In genomic region chr3:154728285-154728684, GRCh38 we compare ENCODE assay signal across 30 cellular contexts.
"Had no signal": no experiment of that assay in that cellular context is flagged by ENCODE, and none has a peak within 500 bp of the region (broad histone marks: within the 10 kb centered on the region; RNA-seq: fewer than 3 reads in every experiment).

No MANE protein-coding gene starts in this region.

- H3K9me3 ChIP-seq: SJSA1 had no signal

- H3K4me2 ChIP-seq: PC-9 had no signal

- H3K36me3 ChIP-seq: brain microvascular endothelial cell, SJSA1 had no signal

- H3K4me3 Mint-ChIP-seq: activated CD4-positive, alpha-beta T cell treated with anti-CD3 and anti-CD28 coated beads, Interleukin-2, amount 10 ng/mL, durations not matched to agents 24 days and 14 days; activated CD8-positive, alpha-beta T cell treated with anti-CD3 and anti-CD28 coated beads for 36 hours; activated naive CD8-positive, alpha-beta T cell treated with anti-CD3 and anti-CD28 coated beads for 36 hours; activated T-cell treated with anti-CD3 and anti-CD28 coated beads, Interleukin-2, amount 50 U/mL, for 72 hours; activated T-helper 17 cell treated with anti-CD3 and anti-CD28 coated beads, Interleukin-2, amount 50 U/mL, for 72 hours; T-helper 1 cell treated with Interleukin-12 subunit alpha and Interleukin-12 subunit beta and Interleukin-4 antibody, amounts not matched to agents 30 μg/mL and 1 μg/mL, for 36 hours; T-helper 2 cell treated with Interferon-gamma antibody and Interleukin-4, amounts not matched to agents 5 μg/mL and 100 μg/mL, for 36 hours had no signal

- H3K27me3 ChIP-seq: brain microvascular endothelial cell, SJSA1 had no signal

- H3K9me3 Mint-ChIP-seq: activated CD4-positive, alpha-beta T cell treated with anti-CD3 and anti-CD28 coated beads, Interleukin-2, amount 10 ng/mL, durations not matched to agents 24 days and 14 days; activated naive CD8-positive, alpha-beta T cell treated with anti-CD3 and anti-CD28 coated beads for 36 hours; T-helper 1 cell treated with Interleukin-12 subunit alpha and Interleukin-12 subunit beta and Interleukin-4 antibody, amounts not matched to agents 30 μg/mL and 1 μg/mL, for 36 hours; T-helper 2 cell treated with Interferon-gamma antibody and Interleukin-4, amounts not matched to agents 5 μg/mL and 100 μg/mL, for 36 hours had no signal

- ATAC-seq: activated CD8-positive, alpha-beta T cell treated with anti-CD3 and anti-CD28 coated beads for 36 hours; activated T-cell treated with anti-CD3 and anti-CD28 coated beads, Interleukin-2, amount 50 U/mL, for 72 hours; activated T-helper 17 cell treated with anti-CD3 and anti-CD28 coated beads, Interleukin-2, amount 50 U/mL, for 72 hours; K562; SK-N-SH treated with all-trans-retinoic acid at 6 μM for 48 hours had no signal

- DNase-seq: activated CD4-positive, alpha-beta T cell treated with anti-CD3 and anti-CD28 coated beads, Interleukin-2, amount 10 ng/mL, durations not matched to agents 24 days and 14 days; activated CD4-positive, alpha-beta T cell treated with anti-CD3 and anti-CD28 coated beads, Interleukin-2, amount 50 U/mL, for 4 hours; activated CD8-positive, alpha-beta T cell treated with anti-CD3 and anti-CD28 coated beads for 36 hours; activated effector memory CD4-positive, alpha-beta T cell treated with anti-CD3 and anti-CD28 coated beads, Interleukin-2, amount 50 U/mL, for 16 hours; activated naive CD4-positive, alpha-beta T cell; activated naive CD4-positive, alpha-beta T cell treated with anti-CD3 and anti-CD28 coated beads, Interleukin-2, amount 50 U/mL, for 16 hours; activated naive CD8-positive, alpha-beta T cell treated with anti-CD3 and anti-CD28 coated beads for 36 hours; activated T-cell treated with anti-CD3 and anti-CD28 coated beads, Interleukin-2, amount 50 U/mL, for 1 hour; activated T-cell treated with anti-CD3 and anti-CD28 coated beads, Interleukin-2, amount 50 U/mL, for 72 hours; amniotic stem cell; aorta; brain microvascular endothelial cell; central memory CD4-positive, alpha-beta T cell; NCI-H1092 treated with DMSO at 0.1 percent for 48 hours; NCI-H1417; NCI-H146; NCI-H187 treated with DMSO at 0.1 percent for 48 hours; NCI-H2081; NCI-H2171 treated with DMSO at 0.1 percent for 48 hours; NCI-H226; NCI-H446 treated with DMSO at 0.1 percent for 48 hours; NCI-H524; PC-9; Right ventricle myocardium superior had no signal

- H3K27ac Mint-ChIP-seq: activated CD4-positive, alpha-beta T cell treated with anti-CD3 and anti-CD28 coated beads, Interleukin-2, amount 10 ng/mL, durations not matched to agents 24 days and 14 days; activated CD8-positive, alpha-beta T cell treated with anti-CD3 and anti-CD28 coated beads for 36 hours; activated naive CD8-positive, alpha-beta T cell treated with anti-CD3 and anti-CD28 coated beads for 36 hours; activated T-cell treated with anti-CD3 and anti-CD28 coated beads, Interleukin-2, amount 50 U/mL, for 72 hours; activated T-helper 17 cell treated with anti-CD3 and anti-CD28 coated beads, Interleukin-2, amount 50 U/mL, for 72 hours; T-helper 1 cell treated with Interleukin-12 subunit alpha and Interleukin-12 subunit beta and Interleukin-4 antibody, amounts not matched to agents 30 μg/mL and 1 μg/mL, for 36 hours; T-helper 2 cell treated with Interferon-gamma antibody and Interleukin-4, amounts not matched to agents 5 μg/mL and 100 μg/mL, for 36 hours had no signal

- H3K36me3 Mint-ChIP-seq: activated naive CD8-positive, alpha-beta T cell treated with anti-CD3 and anti-CD28 coated beads for 36 hours had no signal

- H3K4me1 ChIP-seq: SJSA1 had no signal

- H3K4me1 Mint-ChIP-seq: activated CD4-positive, alpha-beta T cell treated with anti-CD3 and anti-CD28 coated beads, Interleukin-2, amount 10 ng/mL, durations not matched to agents 24 days and 14 days; activated naive CD8-positive, alpha-beta T cell treated with anti-CD3 and anti-CD28 coated beads for 36 hours; activated T-helper 17 cell treated with anti-CD3 and anti-CD28 coated beads, Interleukin-2, amount 50 U/mL, for 72 hours had no signal

- H3K27ac ChIP-seq: brain microvascular endothelial cell, PC-9, SJSA1 had no signal

- H3K27me3 Mint-ChIP-seq: activated CD4-positive, alpha-beta T cell treated with anti-CD3 and anti-CD28 coated beads, Interleukin-2, amount 10 ng/mL, durations not matched to agents 24 days and 14 days; activated CD8-positive, alpha-beta T cell treated with anti-CD3 and anti-CD28 coated beads for 36 hours; activated naive CD8-positive, alpha-beta T cell treated with anti-CD3 and anti-CD28 coated beads for 36 hours; activated T-helper 17 cell treated with anti-CD3 and anti-CD28 coated beads, Interleukin-2, amount 50 U/mL, for 72 hours had no signal

- H2AFZ ChIP-seq: PC-9 had no signal

- H3K4me3 ChIP-seq: K562, PC-9, SJSA1 had no signal
